ENCODE assay signal across 8 cellular contexts in genomic region chr11:820655-821512, GRCh38.
DNase-seq lines count a peak whose midpoint lies in the region; ATAC-seq and TF ChIP-seq lines count a peak whose summit lies in the region.

No MANE protein-coding gene starts in this region.

- no peaks in the 10 kb centered on the region for H3K27me3 Mint-ChIP-seq in effector memory CD8-positive, alpha-beta T cell

- H3K9me3 ChIP-seq in OCI-LY1 (ENCODE audit: low read length) = no peaks in the 10 kb centered on the region
- H3K9me3 ChIP-seq in mucosa of stomach (ENCODE audit: control insufficient read depth, low read length) = no peaks in the 10 kb centered on the region

- TF ChIP-seq CTCF in OCI-LY1 (IDR thresholded peaks at IDR 0.05; ENCODE audit: low read length) = no peak

- H3K27me3 ChIP-seq in OCI-LY1 (ENCODE audit: insufficient read depth, low read length) (no peaks in the 10 kb centered on the region), mucosa of stomach (ENCODE audit: control insufficient read depth, insufficient read depth, low read length) (no peaks in the 10 kb centered on the region)

- H3K36me3 Mint-ChIP-seq in effector memory CD8-positive, alpha-beta T cell (ENCODE audit: insufficient read depth) = peaks cover 50% of the 10 kb centered on the region

- TF ChIP-seq POLR2A in GM18505 (IDR thresholded peaks at IDR 0.05; ENCODE audit: borderline replicate concordance, extremely low read depth, insufficient read depth, insufficient read length) = no peak

- H3K4me1 ChIP-seq in OCI-LY1 (ENCODE audit: insufficient read depth, low read length, severe bottlenecking) = peaks cover 15% of the 10 kb centered on the region
- H3K4me1 ChIP-seq in mucosa of stomach (ENCODE audit: control insufficient read depth, insufficient read depth, low read length) = peaks cover 63% of the 10 kb centered on the region

- H3K9me2 ChIP-seq in OCI-LY1 (ENCODE audit: low read depth, low read length) = no peaks in the 10 kb centered on the region

- no peaks in the 10 kb centered on the region for H3K79me2 ChIP-seq in OCI-LY1 (ENCODE audit: insufficient read depth, low read length)

- peaks cover 5 to 11% of the 10 kb centered on the region in 2 donors for H3K4me1 Mint-ChIP-seq in effector memory CD8-positive, alpha-beta T cell (ENCODE audit: low read depth in 2 of 2)

- peak overlapping the region; percentile 83 to 86 for H3K4me3 Mint-ChIP-seq in effector memory CD8-positive, alpha-beta T cell

- no peak for ATAC-seq in effector memory CD8-positive, alpha-beta T cell (replicated peaks)
- no peak for ATAC-seq in GM18505 (IDR thresholded peaks at IDR 0.05; ENCODE audit: unreplicated experiment)

- no peaks in the 10 kb centered on the region for H3K9me3 Mint-ChIP-seq in effector memory CD8-positive, alpha-beta T cell

- H3K9ac ChIP-seq in OCI-LY1 (ENCODE audit: low read length) (peak overlapping the region; percentile 77; the same call in 1 of the 2 replicates), mucosa of stomach (ENCODE audit: low read length) (peak overlapping the region; percentile 85)

- H3K36me3 ChIP-seq in OCI-LY1 (ENCODE audit: insufficient read depth, low read length) (peaks cover 19% of the 10 kb centered on the region), mucosa of stomach (ENCODE audit: control insufficient read depth, insufficient read depth, low read length) (no peaks in the 10 kb centered on the region)

- no peaks in the 10 kb centered on the region for H4K20me1 ChIP-seq in OCI-LY1 (ENCODE audit: insufficient read depth, low read length)

- H3K4me3 ChIP-seq in OCI-LY1 (ENCODE audit: low read depth, low read length, poor library complexity, severe bottlenecking) = peak overlapping the region; percentile 75
- peak overlapping the region; percentile 84 for H3K4me3 ChIP-seq in mucosa of stomach (ENCODE audit: low read length)

- peaks cover 4% of the 10 kb centered on the region; the same call in 1 of the 2 replicates for H3F3A ChIP-seq in OCI-LY1 (ENCODE audit: insufficient read depth, low read length)

- peak overlapping the region in 1 of 2 donors; percentile 60 for H3K27ac Mint-ChIP-seq in effector memory CD8-positive, alpha-beta T cell

- DNase-seq in DMS53 treated with DMSO at 0.1 percent for 48 hours (lab: John Stamatoyannopoulos, UW; ENCODE audit: unreplicated experiment) (peak; percentile 37), germinal center (ENCODE audit: low spot score) (no peak)
- DNase-seq in effector memory CD8-positive, alpha-beta T cell = no peak
- DNase-seq in stimulated activated CD4-positive, alpha-beta T cell treated with anti-CD3 and anti-CD28 coated beads, Interleukin-2, amount 100 ng/mL, for 48 hours = no peak
- DNase-seq in activated effector memory CD4-positive, alpha-beta T cell treated with anti-CD3 and anti-CD28 coated beads, Interleukin-2, amount 50 U/mL, for 16 hours = no peak

- no peak overlapping the region for H3K27ac ChIP-seq in OCI-LY1 (ENCODE audit: low read depth, low read length, poor library complexity, severe bottlenecking)

- no peak overlapping the region for H2AFZ ChIP-seq in OCI-LY1 (ENCODE audit: low read length)

- H3K4me2 ChIP-seq in OCI-LY1 (ENCODE audit: low read length) = peak overlapping the region; percentile 85
